Comparison of ENCODE assay signal across 9 cellular contexts in genomic region chr6:86619428-86619827, GRCh38.
"Had no signal": no experiment of that assay in that cellular context is flagged by ENCODE, and none has a peak within 500 bp of the region (broad histone marks: within the 10 kb centered on the region; RNA-seq: fewer than 3 reads in every experiment).

No MANE protein-coding gene starts in this region.

- H3K36me3 ChIP-seq: WERI-Rb-1 had no signal

- H3K27ac ChIP-seq: VCaP, WERI-Rb-1 had no signal

- ATAC-seq: activated CD4-positive, alpha-beta T cell treated with anti-CD3 and anti-CD28 coated beads for 36 hours; activated CD4-positive, CD25-positive, alpha-beta regulatory T cell treated with anti-CD3 and anti-CD28 coated beads, Interleukin-2, amount 50 U/mL, for 24 hours; activated CD8-positive, alpha-beta memory T cell treated with anti-CD3 and anti-CD28 coated beads, Interleukin-2, amount 10 ng/mL, durations not matched to agents 7 days and 5 days; activated CD8-positive, alpha-beta T cell treated with anti-CD3 and anti-CD28 coated beads for 36 hours; activated CD8-positive, alpha-beta T cell treated with anti-CD3 and anti-CD28 coated beads, Interleukin-2, amount 10 ng/mL, durations not matched to agents 7 days and 5 days; T-helper 17 cell; WTC11 had no signal
